ENCODE assay signal across 26 cellular contexts in genomic region chr5:123122273-123122672, GRCh38.
"Had no signal": no experiment of that assay in that cellular context is flagged by ENCODE, and none has a peak within 500 bp of the region (broad histone marks: within the 10 kb centered on the region; RNA-seq: fewer than 3 reads in every experiment).

No MANE protein-coding gene starts in this region.

- H3K27ac ChIP-seq: colonic mucosa, SK-N-MC, VCaP had no signal

- DNase-seq: activated CD4-positive, alpha-beta memory T cell treated with anti-CD3 and anti-CD28 coated beads for 36 hours; activated CD4-positive, alpha-beta T cell treated with anti-CD3 and anti-CD28 coated beads, Interleukin-2, amount 10 ng/mL, durations not matched to agents 7 days and 5 days; activated CD4-positive, CD25-positive, alpha-beta regulatory T cell; activated CD8-positive, alpha-beta memory T cell treated with anti-CD3 and anti-CD28 coated beads for 24 hours; activated gamma-delta T cell; activated naive CD4-positive, alpha-beta T cell treated with anti-CD3 and anti-CD28 coated beads for 36 hours; activated T-cell treated with anti-CD3 and anti-CD28 coated beads, Interleukin-2, amount 50 U/mL, for 48 hours; amygdala; colonic mucosa; MG63; MV-4-11; NCI-H1092 treated with DMSO at 0.1 percent for 48 hours; NCI-H1930; NCI-H2107; NCI-H446 treated with DMSO at 0.1 percent for 48 hours; NCI-H524 treated with DMSO at 0.1 percent for 48 hours; NCI-H774; NK-92 treated with Interleukin-12 subunit alpha and Interleukin-12 subunit beta, amount 100 ng/mL, for 24 hours; OCI-M1; RPMI8226; T-helper 1 cell had no signal

- H3K9me3 ChIP-seq: colonic mucosa, MG63 had no signal

- H3K27me3 ChIP-seq: colonic mucosa, MG63 had no signal

- H3K4me1 ChIP-seq: colonic mucosa had no signal

- H3K36me3 ChIP-seq: colonic mucosa, MG63 had no signal

- ATAC-seq: activated T-helper 17 cell treated with anti-CD3 and anti-CD28 coated beads, Interleukin-2, amount 50 U/mL, for 72 hours; Panc1; Right ventricle myocardium inferior had no signal

- H3K4me3 ChIP-seq: colonic mucosa, MG63, SK-N-MC had no signal
